ENCODE assay signal across 19 cellular contexts in genomic region chr17:54932711-54933110, GRCh38. TPM values are rescaled to one million over a fixed set of nuclear protein-coding genes. Genes with fewer than 3 reads are reported as not detected.
"Had no signal": no experiment of that assay in that cellular context is flagged by ENCODE, and none has a peak within 500 bp of the region (broad histone marks: within the 10 kb centered on the region; RNA-seq: fewer than 3 reads in every experiment).

No MANE protein-coding gene starts in this region.

- H3K4me3 ChIP-seq: gastroesophageal sphincter, pancreas, psoas muscle, right atrium auricular region, tibial artery had no signal

- DNase-seq: activated B cell treated with CpG ODN at 0.5 μM for 24 hours; activated CD4-positive, alpha-beta memory T cell treated with anti-CD3 and anti-CD28 coated beads for 36 hours; activated CD4-positive, alpha-beta T cell treated with anti-CD3 and anti-CD28 coated beads for 4 hours; activated naive CD4-positive, alpha-beta T cell treated with Interleukin-2 at 50 U/mL for 16 hours; activated naive CD8-positive, alpha-beta T cell treated with anti-CD3 and anti-CD28 coated beads for 36 hours; activated T-cell treated with anti-CD3 and anti-CD28 coated beads, Interleukin-2, amount 50 U/mL, for 48 hours; amniotic stem cell; effector CD4-positive, alpha-beta T cell; erythroblast; head of caudate nucleus; left colon; mesenchymal stem cell; pancreas; psoas muscle; stimulated activated CD4-positive, alpha-beta T cell treated with anti-CD3 and anti-CD28 coated beads, Interleukin-1b, Interleukin-23, amount 100 ng/mL, for 48 hours; T1000; tibial artery had no signal

- ATAC-seq: gastroesophageal sphincter, left colon, pancreas, psoas muscle had no signal

RNA-seq across cellular contexts. Expression of gene TOM1L1, which starts 32.1 kb away (rescaled TPM):
- total RNA-seq: activated B cell treated with CpG ODN at 0.5 μM for 24 hours had no signal
